In genomic region chr17:78185981-78186688, GRCh38 we compare ENCODE assay signal across 6 cellular contexts. TPM values are rescaled to one million over a fixed set of nuclear protein-coding genes. Genes with fewer than 3 reads are reported as not detected.
A peak's percentile ranks its signal among the peaks of the same experiment; 100 is the strongest.
DNase-seq lines count a peak whose midpoint lies in the region; ATAC-seq, FAIRE-seq and TF ChIP-seq lines count a peak whose summit lies in the region.

No MANE protein-coding gene starts in this region.

- WGBS in small intestine, 3 donors = 30 to 47% (median 38%) methylated on average over 9 to 10 of the region's 10 CpGs

- no peaks in the 10 kb centered on the region for H3K27me3 ChIP-seq in CD4-positive, alpha-beta T cell (ENCODE audit: control insufficient read depth, insufficient read depth, low read length)
- H3K27me3 ChIP-seq in small intestine (ENCODE audit: control insufficient read depth in 2 of 2, insufficient read depth in 2 of 2, low read length in 2 of 2) = no peaks in the 10 kb centered on the region

- no peak overlapping the region for H3K27ac ChIP-seq in CD4-positive, alpha-beta T cell (ENCODE audit: low read depth, low read length)
- peak overlapping the region in 1 of 2 donors; percentile 65 for H3K27ac ChIP-seq in small intestine (ENCODE audit: low read depth in 1 of 2, low read length in 1 of 2)

- H3K4me3 Mint-ChIP-seq in CD4-positive, alpha-beta T cell = peak overlapping the region; percentile 82
- H3K4me3 Mint-ChIP-seq in effector memory CD8-positive, alpha-beta T cell = peak overlapping the region; percentile 79 to 85

- H3K4me1 Mint-ChIP-seq in CD4-positive, alpha-beta T cell (ENCODE audit: low read depth) = peaks cover 16% of the 10 kb centered on the region
- H3K4me1 Mint-ChIP-seq in effector memory CD8-positive, alpha-beta T cell (ENCODE audit: low read depth in 2 of 2) = peaks cover 9 to 12% of the 10 kb centered on the region in 2 donors

- no peaks in the 10 kb centered on the region for H3K9me3 Mint-ChIP-seq in CD4-positive, alpha-beta T cell
- no peaks in the 10 kb centered on the region for H3K9me3 Mint-ChIP-seq in effector memory CD8-positive, alpha-beta T cell

- TF ChIP-seq CTCF in CD4-positive, alpha-beta T cell (IDR thresholded peaks at IDR 0.05) = no peak
- TF ChIP-seq CTCF in NB4 (IDR thresholded peaks at IDR 0.05; ENCODE audit: low read depth, low read length) = no peak

- POLR2A ChIA-PET in CD4-positive, alpha-beta T cell (lab: Charles Lee) = interaction anchor here (1.0 to 1.1 kb wide), 3 partner anchors 9 to 73 kb away, joined by 3 to 5 read pairs (median 3); no protein-coding TSS in a partner anchor

- H3K36me3 Mint-ChIP-seq in CD4-positive, alpha-beta T cell (ENCODE audit: low read depth) = no peaks in the 10 kb centered on the region
- H3K36me3 Mint-ChIP-seq in effector memory CD8-positive, alpha-beta T cell (ENCODE audit: insufficient read depth) = no peaks in the 10 kb centered on the region

- H3K4me3 ChIP-seq in NB4 (ENCODE audit: low read depth, low read length) = peak overlapping the region; percentile 59
- H3K4me3 ChIP-seq in small intestine (ENCODE audit: low read depth in 1 of 2, low read length in 2 of 2) = peak overlapping the region in 1 of 2 donors; percentile 22

- CTCF ChIA-PET in CD4-positive, alpha-beta T cell (lab: Charles Lee) = interaction anchor here (0.8 to 1.0 kb wide), 3 partner anchors 10 to 65 kb away, joined by 3 to 4 read pairs (median 3); no protein-coding TSS in a partner anchor

- intact Hi-C loops in CD4-positive, alpha-beta T cell (cut with DNase I, micrococcal nuclease) = loop anchor here in 1 of 2 experiments (5.0 kb wide), 1 partner anchor 44 kb away; no protein-coding TSS in a partner anchor

- TF ChIP-seq POLR2A in NB4 (IDR thresholded peaks at IDR 0.05; ENCODE audit: extremely low read depth, insufficient read length) = no peak

- FAIRE-seq in small intestine (lab: Jason Lieb, UNC) = no peak

- no peaks in the 10 kb centered on the region for H3K27me3 Mint-ChIP-seq in CD4-positive, alpha-beta T cell
- no peaks in the 10 kb centered on the region for H3K27me3 Mint-ChIP-seq in effector memory CD8-positive, alpha-beta T cell

- no peaks in the 10 kb centered on the region for H3K36me3 ChIP-seq in small intestine (ENCODE audit: control insufficient read depth in 2 of 2, insufficient read depth in 2 of 2, low read length in 2 of 2)

- H3K4me1 ChIP-seq in small intestine (ENCODE audit: control insufficient read depth in 2 of 2, insufficient read depth in 1 of 2, low read depth in 1 of 2, low read length in 1 of 2) = peaks cover 0 to 4% of the 10 kb centered on the region in 2 donors

- H3K9me3 ChIP-seq in CD4-positive, alpha-beta T cell (ENCODE audit: control insufficient read depth, low read length) = no peaks in the 10 kb centered on the region
- no peaks in the 10 kb centered on the region for H3K9me3 ChIP-seq in small intestine (ENCODE audit: control insufficient read depth, low read depth)

- no peak for ATAC-seq in CD4-positive, alpha-beta T cell (ENCODE audit: poor library complexity)
- no peak for ATAC-seq in effector memory CD8-positive, alpha-beta T cell (replicated peaks)
- no peak for ATAC-seq in HG03095 (IDR thresholded peaks at IDR 0.05; ENCODE audit: unreplicated experiment)

- no peak overlapping the region for H3K27ac Mint-ChIP-seq in CD4-positive, alpha-beta T cell
- peak overlapping the region in 1 of 2 donors; percentile 41 for H3K27ac Mint-ChIP-seq in effector memory CD8-positive, alpha-beta T cell

- no peak for DNase-seq in CD4-positive, alpha-beta T cell
- DNase-seq in NB4 (ENCODE audit: low read depth) (peak; percentile 63), small intestine (peak; percentile 61)
- DNase-seq in effector memory CD8-positive, alpha-beta T cell = no peak
- no peak for DNase-seq in stimulated activated naive CD4-positive, alpha-beta T cell (lab: John Stamatoyannopoulos, UW)

RNA-seq across cellular contexts. Expression of gene TK1, which starts 0.7 kb away (rescaled TPM):
- total RNA-seq in CD4-positive, alpha-beta T cell = under 1 TPM; 0.78 to 0.88 TPM
- 10 to 100 TPM in 2 of 3 donors, 1 to 10 TPM in 1; 6.9 to 60.6 (median 11.6) TPM for polyA plus RNA-seq in small intestine

RNA-seq across cellular contexts. Expression of gene AFMID, which starts 1.0 kb away (rescaled TPM):
- under 1 TPM; 0.42 to 0.60 TPM for total RNA-seq in CD4-positive, alpha-beta T cell
- polyA plus RNA-seq in small intestine = 10 to 100 TPM; 24.0 to 45.2 (median 32.2) TPM

RNA-seq across cellular contexts. Expression of gene SYNGR2, which starts 17.8 kb away (rescaled TPM):
- 10 to 100 TPM; 34.9 to 41.3 TPM for total RNA-seq in CD4-positive, alpha-beta T cell
- polyA plus RNA-seq in small intestine = 100 to 1,000 TPM in 1 of 3 donors, 10 to 100 TPM in 2; 46.5 to 187 (median 73.0) TPM

RNA-seq across cellular contexts. Expression of gene BIRC5, which starts 27.9 kb away (rescaled TPM):
- under 1 TPM; 0.39 to 0.41 TPM for total RNA-seq in CD4-positive, alpha-beta T cell
- 10 to 100 TPM in 1 of 3 donors, 1 to 10 TPM in 2; 2.2 to 40.6 (median 4.0) TPM for polyA plus RNA-seq in small intestine

RNA-seq across cellular contexts. Expression of gene C17orf99, which starts 40.0 kb away (rescaled TPM):
- total RNA-seq in CD4-positive, alpha-beta T cell = not detected
- polyA plus RNA-seq in small intestine = under 1 TPM in 1 of 3 donors, not detected in 2; 0.19 TPM

Comparison
In these comparisons a context has a peak if more than half of its experiments do, and no peak if none do; other contexts are left out.
1. DNase-seq: peak in NB4 (single experiment) and small intestine (single experiment); none in CD4-positive, alpha-beta T cell (0 of 10), effector memory CD8-positive, alpha-beta T cell (0 of 3) and stimulated activated naive CD4-positive, alpha-beta T cell (0 of 6).